Comparison of ENCODE assay signal across 9 cellular contexts in genomic region chr5:132258102-132259060, GRCh38. TPM values are rescaled to one million over a fixed set of nuclear protein-coding genes. Genes with fewer than 3 reads are reported as not detected.
DNase-seq lines count a peak whose midpoint lies in the region.
"Had no signal": no experiment of that assay in that cellular context is flagged by ENCODE, and none has a peak within 500 bp of the region (broad histone marks: within the 10 kb centered on the region; RNA-seq: fewer than 3 reads in every experiment).

No MANE protein-coding gene starts in this region.

- H3K36me3 ChIP-seq in mesenchymal stem cell (ENCODE audit: control insufficient read depth in 1 of 2, insufficient read depth in 2 of 2, low read depth in 1 of 2, low read length in 2 of 2) = peaks cover 12 to 20% of the 10 kb centered on the region in 2 experiments
- H3K36me3 ChIP-seq: BLaER1 had no signal

- H2BK12ac ChIP-seq in mesenchymal stem cell (ENCODE audit: low read length in 2 of 2) = peak overlapping the region; percentile 82 to 85

- H3K4me1 ChIP-seq in mesenchymal stem cell (ENCODE audit: control insufficient read depth, insufficient read depth, low read depth, low read length) = peaks cover 52% of the 10 kb centered on the region

- H3K27me3 ChIP-seq in mesenchymal stem cell (ENCODE audit: control insufficient read depth in 1 of 2, insufficient read depth in 1 of 2, low read length in 2 of 2) = no peaks in the 10 kb centered on the region
- H3K27me3 ChIP-seq: BLaER1 had no signal

- peak overlapping the region; percentile 81 to 85 for H3K4me3 ChIP-seq in mesenchymal stem cell (ENCODE audit: insufficient read depth in 1 of 2, low read depth in 1 of 2, low read length in 2 of 2)
- H3K4me3 ChIP-seq: BLaER1 had no signal

- peak overlapping the region; percentile 74 to 93 for H3K4ac ChIP-seq in mesenchymal stem cell (ENCODE audit: low read depth in 1 of 2, low read length in 2 of 2)

- peak overlapping the region in 1 of 2 experiments; percentile 78 for H3K23ac ChIP-seq in mesenchymal stem cell (ENCODE audit: low read length in 2 of 2)

- peak overlapping the region; percentile 58 for H2BK120ac ChIP-seq in mesenchymal stem cell (ENCODE audit: low read depth, low read length)

- peak overlapping the region; percentile 90 for H4K8ac ChIP-seq in mesenchymal stem cell (ENCODE audit: low read length)

- peak overlapping the region; percentile 37 for H2AK5ac ChIP-seq in mesenchymal stem cell (ENCODE audit: low read length, severe bottlenecking)

- 45% methylated on average over 17 of the region's 19 CpGs for WGBS in mesenchymal stem cell

- peak overlapping the region; percentile 52 for H2BK15ac ChIP-seq in mesenchymal stem cell (ENCODE audit: low read depth, poor library complexity, severe bottlenecking)

- peak overlapping the region; percentile 96 for H3K9ac ChIP-seq in mesenchymal stem cell (ENCODE audit: low read length)
- H3K9ac ChIP-seq: BLaER1 had no signal

- peak overlapping the region; percentile 87 for H4K91ac ChIP-seq in mesenchymal stem cell (ENCODE audit: low read length)

- H3K9me3 ChIP-seq in mesenchymal stem cell (ENCODE audit: control insufficient read depth, low read length) = no peaks in the 10 kb centered on the region
- H3K9me3 ChIP-seq: BLaER1 had no signal

- H3K18ac ChIP-seq in mesenchymal stem cell (ENCODE audit: low read depth in 1 of 2, low read length in 2 of 2) = peak overlapping the region; percentile 88 to 92

- peak overlapping the region; percentile 85 for H3K27ac ChIP-seq in mesenchymal stem cell (ENCODE audit: low read length, poor library complexity, severe bottlenecking)
- H3K27ac ChIP-seq: BLaER1 had no signal

- H3K79me1 ChIP-seq in mesenchymal stem cell (replicated peaks; ENCODE audit: low read length, poor library complexity, severe bottlenecking) = peaks cover 17% of the 10 kb centered on the region

- DNase-seq in activated effector memory CD4-positive, alpha-beta T cell treated with anti-CD3 and anti-CD28 coated beads, Interleukin-2, amount 50 U/mL, for 16 hours = peak; percentile 60
- no peak for DNase-seq in activated effector memory CD4-positive, alpha-beta T cell treated with Interleukin-2 at 50 U/mL for 16 hours
- peak; percentile 56 for DNase-seq in ecto neural progenitor cell (ENCODE audit: low spot score)
- peak; percentile 85 for DNase-seq in mesenchymal stem cell
- DNase-seq in ureter (ENCODE audit: low spot score) = peak; percentile 60
- DNase-seq in T-helper 2 cell = no peak
- no peak for DNase-seq in NCI-H1436 treated with DMSO at 0.1 percent for 48 hours (lab: John Stamatoyannopoulos, UW)
- no peak for DNase-seq in stimulated activated CD4-positive, alpha-beta T cell treated with anti-CD3 and anti-CD28 coated beads, Interleukin-1b, Interleukin-23, amount 100 ng/mL, for 48 hours

- no peak overlapping the region for H2AFZ ChIP-seq in mesenchymal stem cell (ENCODE audit: low read depth, low read length)

- peak overlapping the region; percentile 4 for H2BK5ac ChIP-seq in mesenchymal stem cell (ENCODE audit: low read depth, low read length, poor library complexity, severe bottlenecking)

- H3K14ac ChIP-seq in mesenchymal stem cell (ENCODE audit: low read length in 2 of 2) = peak overlapping the region in 1 of 2 experiments; percentile 87

- H3K4me2 ChIP-seq in mesenchymal stem cell (ENCODE audit: low read length, poor library complexity, severe bottlenecking) = peak overlapping the region; percentile 89
- H3K4me2 ChIP-seq: BLaER1 had no signal

RNA-seq across cellular contexts. Expression of gene PDLIM4, which starts 0.9 kb away (rescaled TPM):
- 33.9 TPM for polyA plus RNA-seq in mesenchymal stem cell (2013, experiment 1 of 2)
- 34.0 TPM for polyA plus RNA-seq in mesenchymal stem cell (2013, experiment 2 of 2)
- 33.9 TPM for total RNA-seq in ureter

RNA-seq across cellular contexts. Expression of gene P4HA2, which starts 30.7 kb away (rescaled TPM):
- 110 TPM for polyA plus RNA-seq in mesenchymal stem cell (2013, experiment 1 of 2)
- 108 TPM for polyA plus RNA-seq in mesenchymal stem cell (2013, experiment 2 of 2)
- total RNA-seq in ureter = 39.7 TPM

RNA-seq across cellular contexts. Expression of gene SLC22A4, which starts 35.8 kb away (rescaled TPM):
- polyA plus RNA-seq in mesenchymal stem cell (2013, experiment 1 of 2) = 1.8 TPM
- 1.9 TPM for polyA plus RNA-seq in mesenchymal stem cell (2013, experiment 2 of 2)
- 3.1 TPM for total RNA-seq in ureter

Comparison
In these comparisons a context has a peak if more than half of its experiments do, and no peak if none do; other contexts are left out.
1. DNase-seq: peak in activated effector memory CD4-positive, alpha-beta T cell treated with anti-CD3 and anti-CD28 coated beads, Interleukin-2, amount 50 U/mL, for 16 hours (single experiment), ecto neural progenitor cell (single experiment), mesenchymal stem cell (single experiment) and ureter (single experiment); none in activated effector memory CD4-positive, alpha-beta T cell treated with Interleukin-2 at 50 U/mL for 16 hours (single experiment), T-helper 2 cell (0 of 5), NCI-H1436 treated with DMSO at 0.1 percent for 48 hours (single experiment) and stimulated activated CD4-positive, alpha-beta T cell treated with anti-CD3 and anti-CD28 coated beads, Interleukin-1b, Interleukin-23, amount 100 ng/mL, for 48 hours (single experiment).